Comparison of ENCODE assay signal across 9 cellular contexts in the genomic region with DNA sequence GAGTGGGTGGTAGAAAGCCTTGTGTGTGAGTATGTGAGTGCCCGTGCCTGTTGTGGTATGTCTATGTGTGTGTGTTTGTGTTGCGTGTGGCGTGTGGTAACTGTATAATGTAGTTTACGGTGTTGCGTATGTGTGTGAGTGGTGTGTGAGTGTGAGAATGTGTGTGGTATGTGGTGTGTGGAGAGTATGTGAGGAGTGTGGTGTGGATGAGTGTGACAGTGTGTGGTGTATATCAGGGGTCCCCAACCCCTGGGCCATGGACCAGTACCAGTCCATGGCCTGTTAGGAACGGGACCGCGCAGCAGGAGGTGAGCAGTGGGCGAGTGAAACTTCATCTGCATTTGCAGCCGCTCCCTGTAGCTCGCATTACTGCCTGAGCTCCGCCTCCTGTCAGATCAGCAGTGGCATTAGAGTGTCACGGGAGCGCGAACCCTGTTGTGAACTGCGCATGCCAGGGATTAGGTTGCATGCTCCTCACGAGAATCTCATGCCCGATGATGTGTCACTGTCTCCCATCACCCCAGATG. TPM values are rescaled to one million over a fixed set of nuclear protein-coding genes. Genes with fewer than 3 reads are reported as not detected.
DNase-seq lines count a peak whose midpoint lies in the region; ATAC-seq and TF ChIP-seq lines count a peak whose summit lies in the region.
"Had no signal": no experiment of that assay in that cellular context is flagged by ENCODE, and none has a peak within 500 bp of the region (broad histone marks: within the 10 kb centered on the region; RNA-seq: fewer than 3 reads in every experiment).

No MANE protein-coding gene starts in this region.

- H3K36me3 ChIP-seq in gastroesophageal sphincter = no peaks in the 10 kb centered on the region

- no peaks in the 10 kb centered on the region for H3K9me3 ChIP-seq in gastroesophageal sphincter

- ATAC-seq in HG03039 (IDR thresholded peaks at IDR 0.05; ENCODE audit: unreplicated experiment) (no peak), GM21825 (IDR thresholded peaks at IDR 0.05; ENCODE audit: unreplicated experiment) (no peak), gastroesophageal sphincter (no peak)

- WGBS in lower leg skin, 2 donors = 32 to 38% methylated on average over 18 of the region's 18 CpGs
- WGBS in gastroesophageal sphincter (ENCODE audit: low coverage in 1 of 2), 2 donors = 45 to 46% methylated on average over 14 to 17 of the region's 18 CpGs

- H3K4me1 ChIP-seq in gastroesophageal sphincter = peaks cover 0 to 2% (median 0%) of the 10 kb centered on the region in 3 donors

- no peak for TF ChIP-seq EP300 in gastroesophageal sphincter (IDR thresholded peaks at IDR 0.05)

- TF ChIP-seq POLR2A in lower leg skin (IDR thresholded peaks at IDR 0.05) (no peak), gastroesophageal sphincter (IDR thresholded peaks at IDR 0.05) (no peak)

- peaks cover 15% of the 10 kb centered on the region for H3K27me3 ChIP-seq in gastroesophageal sphincter

- intact Hi-C loops in lower leg skin (cut with DNase I; ENCODE audit: low total_unique reads) = no loop called here

- TF ChIP-seq CTCF in astrocyte of the spinal cord (IDR thresholded peaks at IDR 0.05; ENCODE audit: low read depth, low read length) (no peak), lower leg skin (IDR thresholded peaks at IDR 0.05) (no peak), gastroesophageal sphincter (IDR thresholded peaks at IDR 0.05) (no peak)

- in situ Hi-C loops in astrocyte of the spinal cord (cut with HindIII; ENCODE audit: low sequenced_read_pairs) = no loop called here

- DNase-seq in CD1c-positive myeloid dendritic cell (ENCODE audit: extremely low spot score) = peak; percentile 29
- DNase-seq in LHCN-M2 (ENCODE audit: low read depth) = peak; percentile 79
- DNase-seq in astrocyte of the spinal cord (ENCODE audit: low read depth, low spot score) = peak; percentile 17
- DNase-seq in lower leg skin (ENCODE audit: low spot score in 2 of 2) = peak; percentile 75 to 95
- no peak for DNase-seq in Ammon's horn (ENCODE audit: low spot score)

- H3K27ac ChIP-seq in gastroesophageal sphincter = no peak overlapping the region

- H3K4me3 ChIP-seq in astrocyte of the spinal cord (ENCODE audit: low read depth, low read length) = no peak overlapping the region
- H3K4me3 ChIP-seq in lower leg skin (ENCODE audit: low read depth, poor library complexity, severe bottlenecking) = no peak overlapping the region
- no peak overlapping the region for H3K4me3 ChIP-seq in gastroesophageal sphincter

RNA-seq across cellular contexts. Expression of gene UPK3A, which starts 5.7 kb away (rescaled TPM):
- total RNA-seq in LHCN-M2 (2014; rRNA removed) = not detected in 2 replicates
- not detected for polyA plus RNA-seq in LHCN-M2 (2012)
- under 1 TPM in 1 of 4 donors, not detected in 3; 0.49 TPM for total RNA-seq in lower leg skin
- not detected for total RNA-seq in gastroesophageal sphincter
- total RNA-seq: T-cell had no signal

RNA-seq across cellular contexts. Expression of gene FAM118A, which starts 19.3 kb away (rescaled TPM):
- 9.1 and 9.6 TPM in 2 replicates for total RNA-seq in LHCN-M2 (2014; rRNA removed)
- polyA plus RNA-seq in LHCN-M2 (2012) = 6.3 TPM
- 10 to 100 TPM; 11.9 to 40.7 (median 25.0) TPM for total RNA-seq in lower leg skin
- total RNA-seq in gastroesophageal sphincter = 10 to 100 TPM; 17.4 to 82.9 (median 29.6) TPM

RNA-seq across cellular contexts. Expression of gene KIAA0930, which starts 49.8 kb away (rescaled TPM):
- 27.3 and 31.7 TPM in 2 replicates for total RNA-seq in LHCN-M2 (2014; rRNA removed)
- 28.8 TPM for polyA plus RNA-seq in LHCN-M2 (2012)
- 100 to 1,000 TPM in 1 of 4 donors, 10 to 100 TPM in 3; 47.6 to 143 (median 96.8) TPM for total RNA-seq in lower leg skin
- 10 to 100 TPM; 26.1 to 54.2 (median 37.3) TPM for total RNA-seq in gastroesophageal sphincter
